In genomic region chr15:29805043-29805707, GRCh38 we compare ENCODE assay signal across 1 cellular context.
TF ChIP-seq lines count a peak whose summit lies in the region.

No MANE protein-coding gene starts in this region.

TF ChIP-seq in IMR-90, 13 proteins besides CTCF, POLR2A, EP300 and RAD21 (continued from another document):
- TF ChIP-seq, protein P1, sequence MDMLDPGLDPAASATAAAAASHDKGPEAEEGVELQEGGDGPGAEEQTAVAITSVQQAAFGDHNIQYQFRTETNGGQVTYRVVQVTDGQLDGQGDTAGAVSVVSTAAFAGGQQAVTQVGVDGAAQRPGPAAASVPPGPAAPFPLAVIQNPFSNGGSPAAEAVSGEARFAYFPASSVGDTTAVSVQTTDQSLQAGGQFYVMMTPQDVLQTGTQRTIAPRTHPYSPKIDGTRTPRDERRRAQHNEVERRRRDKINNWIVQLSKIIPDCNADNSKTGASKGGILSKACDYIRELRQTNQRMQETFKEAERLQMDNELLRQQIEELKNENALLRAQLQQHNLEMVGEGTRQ (IDR thresholded peaks at IDR 0.05; ENCODE audit: low read depth, low read length), result no peak
